In the genomic region with DNA sequence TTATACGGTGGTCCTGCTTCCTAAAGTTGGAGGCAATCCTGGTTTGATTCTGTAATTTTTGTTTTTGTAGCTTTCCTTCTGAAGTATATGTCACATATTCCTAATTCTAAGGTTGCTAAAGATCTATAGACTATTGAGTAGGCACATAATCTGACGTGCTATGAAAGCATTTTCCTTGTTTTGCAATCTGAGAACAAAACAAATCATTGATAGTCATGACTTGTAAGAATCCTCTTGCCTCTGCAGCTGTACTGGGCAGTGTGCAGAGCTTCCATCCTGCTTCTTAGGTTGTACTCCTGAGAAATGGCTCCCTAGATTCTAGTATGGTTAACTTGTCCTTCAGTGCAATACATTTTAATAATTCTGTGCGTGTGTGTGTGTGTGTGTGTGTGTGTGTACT, we compare ENCODE assay signal across 1 cellular context.
TF ChIP-seq lines count a peak whose summit lies in the region.

No MANE protein-coding gene starts in this region.

TF ChIP-seq in GM23338, 12 proteins besides CTCF, POLR2A, EP300 and RAD21 (continued from another document):
- TF ChIP-seq POLR2AphosphoS5 (IDR thresholded peaks at IDR 0.05; ENCODE audit: low read depth), result no peak
- TF ChIP-seq, protein P1, sequence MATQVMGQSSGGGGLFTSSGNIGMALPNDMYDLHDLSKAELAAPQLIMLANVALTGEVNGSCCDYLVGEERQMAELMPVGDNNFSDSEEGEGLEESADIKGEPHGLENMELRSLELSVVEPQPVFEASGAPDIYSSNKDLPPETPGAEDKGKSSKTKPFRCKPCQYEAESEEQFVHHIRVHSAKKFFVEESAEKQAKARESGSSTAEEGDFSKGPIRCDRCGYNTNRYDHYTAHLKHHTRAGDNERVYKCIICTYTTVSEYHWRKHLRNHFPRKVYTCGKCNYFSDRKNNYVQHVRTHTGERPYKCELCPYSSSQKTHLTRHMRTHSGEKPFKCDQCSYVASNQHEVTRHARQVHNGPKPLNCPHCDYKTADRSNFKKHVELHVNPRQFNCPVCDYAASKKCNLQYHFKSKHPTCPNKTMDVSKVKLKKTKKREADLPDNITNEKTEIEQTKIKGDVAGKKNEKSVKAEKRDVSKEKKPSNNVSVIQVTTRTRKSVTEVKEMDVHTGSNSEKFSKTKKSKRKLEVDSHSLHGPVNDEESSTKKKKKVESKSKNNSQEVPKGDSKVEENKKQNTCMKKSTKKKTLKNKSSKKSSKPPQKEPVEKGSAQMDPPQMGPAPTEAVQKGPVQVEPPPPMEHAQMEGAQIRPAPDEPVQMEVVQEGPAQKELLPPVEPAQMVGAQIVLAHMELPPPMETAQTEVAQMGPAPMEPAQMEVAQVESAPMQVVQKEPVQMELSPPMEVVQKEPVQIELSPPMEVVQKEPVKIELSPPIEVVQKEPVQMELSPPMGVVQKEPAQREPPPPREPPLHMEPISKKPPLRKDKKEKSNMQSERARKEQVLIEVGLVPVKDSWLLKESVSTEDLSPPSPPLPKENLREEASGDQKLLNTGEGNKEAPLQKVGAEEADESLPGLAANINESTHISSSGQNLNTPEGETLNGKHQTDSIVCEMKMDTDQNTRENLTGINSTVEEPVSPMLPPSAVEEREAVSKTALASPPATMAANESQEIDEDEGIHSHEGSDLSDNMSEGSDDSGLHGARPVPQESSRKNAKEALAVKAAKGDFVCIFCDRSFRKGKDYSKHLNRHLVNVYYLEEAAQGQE (IDR thresholded peaks at IDR 0.05; ENCODE audit: unreplicated experiment), result no peak
- no peak for TF ChIP-seq ZNF331 (CRISPR knock-in tag; IDR thresholded peaks at IDR 0.05; ENCODE audit: low read depth)
- no peak for TF ChIP-seq STAT1 (IDR thresholded peaks at IDR 0.05; ENCODE audit: unreplicated experiment)
- no peak for TF ChIP-seq EZH2 (IDR thresholded peaks at IDR 0.05; ENCODE audit: low read depth, unreplicated experiment)
- no peak for TF ChIP-seq JUNB (IDR thresholded peaks at IDR 0.05; ENCODE audit: unreplicated experiment)
- no peak for TF ChIP-seq CREB1 (CRISPR knock-in tag; IDR thresholded peaks at IDR 0.05; ENCODE audit: low read depth)
